9 cellular contexts compared by ENCODE assay signal in genomic region chr20:64069614-64070243, GRCh38. TPM values are rescaled to one million over a fixed set of nuclear protein-coding genes. Genes with fewer than 3 reads are reported as not detected.
DNase-seq lines count a peak whose midpoint lies in the region; ATAC-seq, FAIRE-seq and TF ChIP-seq lines count a peak whose summit lies in the region.
"Had no signal": no experiment of that assay in that cellular context is flagged by ENCODE, and none has a peak within 500 bp of the region (broad histone marks: within the 10 kb centered on the region; RNA-seq: fewer than 3 reads in every experiment).

No MANE protein-coding gene starts in this region.

- TF ChIP-seq POLR2A in GM12891 (IDR thresholded peaks at IDR 0.05; ENCODE audit: low read depth, low read length) (no peak), vagina (IDR thresholded peaks at IDR 0.05) (no peak)

- intact Hi-C loops in activated CD4-positive, alpha-beta memory T cell treated with anti-CD3 and anti-CD28 coated beads for 36 hours (cut with micrococcal nuclease), result loop anchor here (10.0 kb wide), 3 partner anchors 55 to 535 kb away; partner anchors contain the start of genes DNAJC5 and PTK6
- intact Hi-C loops in vagina (cut with DNase I), result no loop called here

- DNase-seq in AG09309 (ENCODE audit: low read depth) (no peak), GM12891 (ENCODE audit: insufficient read length, low spot score) (no peak), keratinocyte (ENCODE audit: low read depth, low spot score) (no peak), vagina (ENCODE audit: extremely low spot score in 2 of 2) (no peak)
- DNase-seq in activated CD4-positive, alpha-beta memory T cell treated with anti-CD3 and anti-CD28 coated beads for 36 hours, result peak; percentile 44
- DNase-seq in stimulated activated CD4-positive, alpha-beta T cell treated with anti-CD3 and anti-CD28 coated beads, Interleukin-4, amount 100 ng/mL, for 1 hour, result no peak
- DNase-seq: activated naive CD8-positive, alpha-beta T cell treated with anti-CD3 and anti-CD28 coated beads, Interleukin-2, amount 10 ng/mL, durations not matched to agents 7 days and 5 days had no signal

- TF ChIP-seq CTCF in AG09309 (IDR thresholded peaks at IDR 0.05; ENCODE audit: control insufficient read depth, insufficient read depth, low read depth, low read length, missing control alignments), result peak; percentile 77
- peak; percentile 74 to 88 (median 81) for TF ChIP-seq CTCF in keratinocyte (optimal IDR thresholded peaks at IDR 0.05 in 1 of 3, IDR thresholded peaks at IDR 0.05 in 1 of 3, conservative IDR thresholded peaks at IDR 0.05 in 1 of 3; ENCODE audit: extremely low read depth in 1 of 3, insufficient read depth in 2 of 3, low read length in 3 of 3)
- TF ChIP-seq CTCF in vagina (IDR thresholded peaks at IDR 0.05), result peak in 1 of 3 experiments; percentile 29

- FAIRE-seq in GM12891 (lab: Jason Lieb, UNC), result peak; percentile 88
- FAIRE-seq in keratinocyte (lab: Jason Lieb, UNC), result no peak

- H3K4me1 ChIP-seq in keratinocyte (ENCODE audit: control insufficient read depth, extremely low read depth, insufficient read depth, low read length), result peaks cover 20% of the 10 kb centered on the region
- H3K4me1 ChIP-seq in vagina, result peaks cover 14% of the 10 kb centered on the region

- CTCF ChIA-PET in activated CD4-positive, alpha-beta memory T cell treated with anti-CD3 and anti-CD28 coated beads for 36 hours (lab: Charles Lee), result interaction anchor here (0.8 to 1.3 kb wide), 5 partner anchors 9 to 52 kb away, joined by 3 to 8 read pairs (median 4); partner anchors contain the start of gene RGS19

- H3K36me3 ChIP-seq in keratinocyte (ENCODE audit: control insufficient read depth in 2 of 2, extremely low read depth in 1 of 2, insufficient read depth in 2 of 2, low read length in 2 of 2), result peaks cover 0 to 9% of the 10 kb centered on the region in 2 experiments
- H3K36me3 ChIP-seq in vagina, result peaks cover 0 to 12% of the 10 kb centered on the region in 2 donors

- H3K4me3 ChIP-seq in AG09309 (ENCODE audit: control insufficient read depth, low read depth, low read length) (no peak overlapping the region), keratinocyte (ENCODE audit: control insufficient read depth in 2 of 3, extremely low read depth in 1 of 3, insufficient read depth in 2 of 3, low read depth in 1 of 3, low read length in 3 of 3) (no peak overlapping the region), vagina (no peak overlapping the region)

- H3K27me3 ChIP-seq in keratinocyte (ENCODE audit: control insufficient read depth, extremely low read depth, insufficient read depth, low read length) (no peaks in the 10 kb centered on the region), vagina (no peaks in the 10 kb centered on the region)

- H4K20me1 ChIP-seq in keratinocyte (ENCODE audit: control insufficient read depth, extremely low read depth, insufficient read depth, low read length), result no peaks in the 10 kb centered on the region

- no peaks in the 10 kb centered on the region for H3K36me3 Mint-ChIP-seq in activated CD4-positive, alpha-beta memory T cell treated with anti-CD3 and anti-CD28 coated beads for 36 hours

- no peak overlapping the region for H2AFZ ChIP-seq in keratinocyte (ENCODE audit: control insufficient read depth, low read length)

- H3K4me1 Mint-ChIP-seq in activated CD4-positive, alpha-beta memory T cell treated with anti-CD3 and anti-CD28 coated beads for 36 hours (ENCODE audit: low read depth), result peaks cover 30% of the 10 kb centered on the region

- dilution Hi-C loops in keratinocyte (cut with MboI; ENCODE audit: extremely low pct_ligation_motif_present, low sequenced_read_pairs), result no loop called here

- H3K9ac ChIP-seq in keratinocyte (ENCODE audit: control insufficient read depth, extremely low read depth, insufficient read depth, low read length), result no peak overlapping the region

- no peak overlapping the region for H3K27ac Mint-ChIP-seq in activated CD4-positive, alpha-beta memory T cell treated with anti-CD3 and anti-CD28 coated beads for 36 hours
- H3K27ac Mint-ChIP-seq: activated naive CD8-positive, alpha-beta T cell treated with anti-CD3 and anti-CD28 coated beads, Interleukin-2, amount 10 ng/mL, durations not matched to agents 7 days and 5 days had no signal

- no peaks in the 10 kb centered on the region for H3K79me2 ChIP-seq in keratinocyte (ENCODE audit: control insufficient read depth, insufficient read depth, low read length)

- no peaks in the 10 kb centered on the region for H3K9me3 Mint-ChIP-seq in activated CD4-positive, alpha-beta memory T cell treated with anti-CD3 and anti-CD28 coated beads for 36 hours
- H3K9me3 Mint-ChIP-seq: activated naive CD8-positive, alpha-beta T cell treated with anti-CD3 and anti-CD28 coated beads, Interleukin-2, amount 10 ng/mL, durations not matched to agents 7 days and 5 days had no signal

- H3K27ac ChIP-seq in keratinocyte (ENCODE audit: control insufficient read depth, insufficient read depth, low read length) (no peak overlapping the region), vagina (no peak overlapping the region)

- no peak for ATAC-seq in GM18517 (IDR thresholded peaks at IDR 0.05; ENCODE audit: unreplicated experiment)
- ATAC-seq in GM18861 (IDR thresholded peaks at IDR 0.05; ENCODE audit: unreplicated experiment), result no peak

- H3K9me3 ChIP-seq in keratinocyte (ENCODE audit: control insufficient read depth, low read depth, low read length), result no peaks in the 10 kb centered on the region
- H3K9me3 ChIP-seq in vagina, result no peaks in the 10 kb centered on the region

- POLR2A ChIA-PET in activated CD4-positive, alpha-beta memory T cell treated with anti-CD3 and anti-CD28 coated beads for 36 hours (lab: Charles Lee), result interaction anchor here (0.6 to 0.8 kb wide), 2 partner anchors 10 to 939 kb away, joined by 3 read pairs; partner anchors contain the start of genes OPRL1 and RGS19

- no peak overlapping the region for H3K4me3 Mint-ChIP-seq in activated CD4-positive, alpha-beta memory T cell treated with anti-CD3 and anti-CD28 coated beads for 36 hours
- H3K4me3 Mint-ChIP-seq: activated naive CD8-positive, alpha-beta T cell treated with anti-CD3 and anti-CD28 coated beads, Interleukin-2, amount 10 ng/mL, durations not matched to agents 7 days and 5 days had no signal

- no peak overlapping the region for H3K4me2 ChIP-seq in keratinocyte (ENCODE audit: control insufficient read depth, extremely low read depth, insufficient read depth, low read depth, low read length)

- no peaks in the 10 kb centered on the region for H3K9me1 ChIP-seq in keratinocyte (ENCODE audit: control insufficient read depth, extremely low read depth, insufficient read depth, low read length)

- H3K27me3 Mint-ChIP-seq in activated CD4-positive, alpha-beta memory T cell treated with anti-CD3 and anti-CD28 coated beads for 36 hours, result no peaks in the 10 kb centered on the region
- H3K27me3 Mint-ChIP-seq: activated naive CD8-positive, alpha-beta T cell treated with anti-CD3 and anti-CD28 coated beads, Interleukin-2, amount 10 ng/mL, durations not matched to agents 7 days and 5 days had no signal

RNA-seq across cellular contexts. Expression of gene TCEA2, which starts 6.7 kb away (rescaled TPM):
- polyA plus RNA-seq in GM12891 (2012; ENCODE audit: low read depth, missing spikeins), result 34.5 TPM
- total RNA-seq in activated CD4-positive, alpha-beta memory T cell treated with anti-CD3 and anti-CD28 coated beads for 36 hours, result 10 to 100 TPM; 27.3 to 29.9 TPM
- 8.4 to 13.1 TPM (median 9.1 TPM) in 3 replicates for polyA plus RNA-seq in keratinocyte
- polyA plus RNA-seq in keratinocyte (2011; ENCODE audit: low read depth), result 13.7 TPM
- 8.2 and 17.3 TPM in 2 replicates for polyA plus RNA-seq in keratinocyte (2011; cell fraction: cytosol; rRNA removed)
- polyA plus RNA-seq in keratinocyte (2011; cell fraction: nucleus; rRNA removed), result 18.8 and 30.2 TPM in 2 replicates
- polyA plus RNA-seq in keratinocyte (2012; ENCODE audit: low replicate concordance), result 20.3 and 23.0 TPM in 2 replicates
- polyA minus RNA-seq in keratinocyte, result 3.8 to 21.4 TPM (median 11.6 TPM) in 3 replicates
- polyA minus RNA-seq in keratinocyte (2011; cell fraction: cytosol; rRNA and poly(A)+ RNA removed), result 15.3 TPM
- 4.6 and 7.7 TPM in 2 replicates for polyA minus RNA-seq in keratinocyte (2011; cell fraction: nucleus; rRNA and poly(A)+ RNA removed)
- total RNA-seq in vagina, result 33.1 TPM

RNA-seq across cellular contexts. Expression of gene RGS19, which starts 9.6 kb away (rescaled TPM):
- 27.9 TPM for polyA plus RNA-seq in GM12891 (2012; ENCODE audit: low read depth, missing spikeins)
- total RNA-seq in activated CD4-positive, alpha-beta memory T cell treated with anti-CD3 and anti-CD28 coated beads for 36 hours, result 10 to 100 TPM; 43.2 to 44.4 TPM
- polyA plus RNA-seq in keratinocyte, result 11.6 to 17.4 TPM (median 11.8 TPM) in 3 replicates
- 1.3 TPM for polyA plus RNA-seq in keratinocyte (2011; ENCODE audit: low read depth)
- polyA plus RNA-seq in keratinocyte (2011; cell fraction: cytosol; rRNA removed), result 12.3 and 23.7 TPM in 2 replicates
- polyA plus RNA-seq in keratinocyte (2011; cell fraction: nucleus; rRNA removed), result 8.4 and 13.6 TPM in 2 replicates
- polyA plus RNA-seq in keratinocyte (2012; ENCODE audit: low replicate concordance), result 6.2 and 15.9 TPM in 2 replicates
- 8.5 to 19.6 TPM (median 10.8 TPM) in 3 replicates for polyA minus RNA-seq in keratinocyte
- 36.3 TPM for polyA minus RNA-seq in keratinocyte (2011; cell fraction: cytosol; rRNA and poly(A)+ RNA removed)
- polyA minus RNA-seq in keratinocyte (2011; cell fraction: nucleus; rRNA and poly(A)+ RNA removed), result 5.4 and 6.9 TPM in 2 replicates
- total RNA-seq in vagina, result 20.6 TPM

RNA-seq across cellular contexts. Expression of gene OPRL1, which starts 10.2 kb away (rescaled TPM):
- 0.68 TPM for polyA plus RNA-seq in GM12891 (2012; ENCODE audit: low read depth, missing spikeins)
- under 1 TPM; 0.63 to 0.71 TPM for total RNA-seq in activated CD4-positive, alpha-beta memory T cell treated with anti-CD3 and anti-CD28 coated beads for 36 hours
- 0.25 to 0.54 TPM (median 0.32 TPM) in 3 replicates for polyA plus RNA-seq in keratinocyte
- not detected for polyA plus RNA-seq in keratinocyte (2011; ENCODE audit: low read depth)
- 0.23 and 0.48 TPM in 2 replicates for polyA plus RNA-seq in keratinocyte (2011; cell fraction: cytosol; rRNA removed)
- polyA plus RNA-seq in keratinocyte (2011; cell fraction: nucleus; rRNA removed), result 0.47 and 1.0 TPM in 2 replicates
- polyA plus RNA-seq in keratinocyte (2012; ENCODE audit: low replicate concordance), result 0.17 and 0.47 TPM in 2 replicates
- 0.59 to 1.2 TPM (median 0.67 TPM) in 3 replicates for polyA minus RNA-seq in keratinocyte
- polyA minus RNA-seq in keratinocyte (2011; cell fraction: cytosol; rRNA and poly(A)+ RNA removed), result not detected
- 0.53 and 0.93 TPM in 2 replicates for polyA minus RNA-seq in keratinocyte (2011; cell fraction: nucleus; rRNA and poly(A)+ RNA removed)
- 1.5 TPM for total RNA-seq in vagina

RNA-seq across cellular contexts. Expression of gene LKAAEAR1, which starts 14.5 kb away (rescaled TPM):
- polyA plus RNA-seq in GM12891 (2012; ENCODE audit: low read depth, missing spikeins), result not detected
- total RNA-seq in activated CD4-positive, alpha-beta memory T cell treated with anti-CD3 and anti-CD28 coated beads for 36 hours, result not detected
- polyA plus RNA-seq in keratinocyte, result not detected in 3 replicates
- polyA plus RNA-seq in keratinocyte (2011; ENCODE audit: low read depth), result not detected
- polyA plus RNA-seq in keratinocyte (2011; cell fraction: cytosol; rRNA removed), result not detected in 2 replicates
- polyA plus RNA-seq in keratinocyte (2011; cell fraction: nucleus; rRNA removed), result not detected in 2 replicates
- polyA plus RNA-seq in keratinocyte (2012; ENCODE audit: low replicate concordance), result not detected in 2 replicates
- polyA minus RNA-seq in keratinocyte, result not detected in 3 replicates
- polyA minus RNA-seq in keratinocyte (2011; cell fraction: cytosol; rRNA and poly(A)+ RNA removed), result not detected
- not detected in 2 replicates for polyA minus RNA-seq in keratinocyte (2011; cell fraction: nucleus; rRNA and poly(A)+ RNA removed)
- total RNA-seq in vagina, result not detected

RNA-seq across cellular contexts. Expression of gene SOX18, which starts 20.3 kb away (rescaled TPM):
- polyA plus RNA-seq in GM12891 (2012; ENCODE audit: low read depth, missing spikeins), result 0.13 TPM
- total RNA-seq in activated CD4-positive, alpha-beta memory T cell treated with anti-CD3 and anti-CD28 coated beads for 36 hours, result not detected
- not detected in 3 replicates for polyA plus RNA-seq in keratinocyte
- not detected for polyA plus RNA-seq in keratinocyte (2011; ENCODE audit: low read depth)
- not detected in 2 replicates for polyA plus RNA-seq in keratinocyte (2011; cell fraction: cytosol; rRNA removed)
- polyA plus RNA-seq in keratinocyte (2011; cell fraction: nucleus; rRNA removed), result not detected in 2 replicates
- polyA plus RNA-seq in keratinocyte (2012; ENCODE audit: low replicate concordance), result not detected in 2 replicates
- not detected in 3 replicates for polyA minus RNA-seq in keratinocyte
- polyA minus RNA-seq in keratinocyte (2011; cell fraction: cytosol; rRNA and poly(A)+ RNA removed), result not detected
- not detected in 2 replicates for polyA minus RNA-seq in keratinocyte (2011; cell fraction: nucleus; rRNA and poly(A)+ RNA removed)
- 57.2 TPM for total RNA-seq in vagina
